Comparison of ENCODE assay signal across 18 cellular contexts in the genomic region with DNA sequence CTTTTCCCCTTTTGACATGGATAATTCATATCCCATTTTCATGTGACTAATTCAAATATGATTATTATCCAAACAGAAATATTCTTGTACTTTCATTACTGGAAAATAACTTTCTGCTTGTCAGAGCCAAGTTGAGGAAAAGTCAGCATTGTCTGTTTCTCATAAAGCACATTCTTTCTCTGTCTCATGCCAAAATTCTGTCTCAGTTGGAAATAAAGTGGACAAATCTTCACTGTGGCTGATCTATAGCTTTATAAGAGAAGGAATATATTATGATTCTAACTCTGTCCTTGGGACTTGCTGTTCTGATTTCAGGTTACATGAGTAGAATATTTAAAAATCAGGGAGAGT.
"Had no signal": no experiment of that assay in that cellular context is flagged by ENCODE, and none has a peak within 500 bp of the region (broad histone marks: within the 10 kb centered on the region; RNA-seq: fewer than 3 reads in every experiment).

No MANE protein-coding gene starts in this region.

- H3K36me3 Mint-ChIP-seq: activated naive CD8-positive, alpha-beta T cell; immature natural killer cell; natural killer cell; stimulated activated memory B cell treated with anti-CD40 and anti-IgM and Interleukin-4, amounts not matched to agents 10 μg/mL and 1 μg/mL and 100 μg/mL, for 72 hours had no signal

- H3K27ac Mint-ChIP-seq: activated naive CD8-positive, alpha-beta T cell; dendritic cell treated with granulocyte-macrophage colony-stimulating factor and Interleukin-4, amounts not matched to agents 40 ng/mL and 50 ng/mL, for 4 days; immature natural killer cell; natural killer cell; stimulated activated memory B cell treated with anti-CD40 and anti-IgM and Interleukin-4, amounts not matched to agents 10 μg/mL and 1 μg/mL and 100 μg/mL, for 72 hours had no signal

- H3K27ac ChIP-seq: brain microvascular endothelial cell, neutrophil, parathyroid adenoma, right lobe of liver, spleen, upper lobe of right lung, WERI-Rb-1 had no signal

- DNase-seq: activated CD4-positive, alpha-beta T cell treated with anti-CD3 and anti-CD28 coated beads for 1 hour; activated CD4-positive, alpha-beta T cell treated with anti-CD3 and anti-CD28 coated beads, Interleukin-2, amount 50 U/mL, for 4 hours; activated gamma-delta T cell treated with Interleukin-2 at 50 U/mL for 16 hours; amygdala; brain microvascular endothelial cell; effector CD8-positive, alpha-beta T cell; immature natural killer cell; natural killer cell; right lobe of liver; spleen; stimulated activated CD4-positive, alpha-beta T cell treated with anti-CD3 and anti-CD28 coated beads, Interleukin-4, amount 100 ng/mL, for 4 hours; upper lobe of right lung; WERI-Rb-1 had no signal

- H3K27me3 ChIP-seq: brain microvascular endothelial cell, neutrophil, spleen, upper lobe of right lung had no signal

- H3K9me3 ChIP-seq: neutrophil, right lobe of liver had no signal

- H3K4me3 Mint-ChIP-seq: activated naive CD8-positive, alpha-beta T cell; dendritic cell treated with granulocyte-macrophage colony-stimulating factor and Interleukin-4, amounts not matched to agents 40 ng/mL and 50 ng/mL, for 4 days; immature natural killer cell; natural killer cell; stimulated activated memory B cell treated with anti-CD40 and anti-IgM and Interleukin-4, amounts not matched to agents 10 μg/mL and 1 μg/mL and 100 μg/mL, for 72 hours had no signal

- H3K4me1 ChIP-seq: parathyroid adenoma, right lobe of liver, spleen, upper lobe of right lung had no signal

- H3K9me3 Mint-ChIP-seq: stimulated activated memory B cell treated with anti-CD40 and anti-IgM and Interleukin-4, amounts not matched to agents 10 μg/mL and 1 μg/mL and 100 μg/mL, for 72 hours had no signal

- H3K9ac ChIP-seq: parathyroid adenoma had no signal

- H3K4me1 Mint-ChIP-seq: immature natural killer cell; natural killer cell; stimulated activated memory B cell treated with anti-CD40 and anti-IgM and Interleukin-4, amounts not matched to agents 10 μg/mL and 1 μg/mL and 100 μg/mL, for 72 hours had no signal

- H3K79me2 ChIP-seq: parathyroid adenoma had no signal

- ATAC-seq: natural killer cell; right lobe of liver; stimulated activated memory B cell treated with anti-CD40 and anti-IgM and Interleukin-4, amounts not matched to agents 10 μg/mL and 1 μg/mL and 100 μg/mL, for 72 hours; upper lobe of right lung had no signal

- H2AFZ ChIP-seq: parathyroid adenoma had no signal

- H3K4me3 ChIP-seq: right lobe of liver, spleen, upper lobe of right lung had no signal

- H3K27me3 Mint-ChIP-seq: dendritic cell treated with granulocyte-macrophage colony-stimulating factor and Interleukin-4, amounts not matched to agents 40 ng/mL and 50 ng/mL, for 4 days had no signal

- H3K36me3 ChIP-seq: brain microvascular endothelial cell, neutrophil, right lobe of liver, spleen, upper lobe of right lung, WERI-Rb-1 had no signal
